In the genomic region with DNA sequence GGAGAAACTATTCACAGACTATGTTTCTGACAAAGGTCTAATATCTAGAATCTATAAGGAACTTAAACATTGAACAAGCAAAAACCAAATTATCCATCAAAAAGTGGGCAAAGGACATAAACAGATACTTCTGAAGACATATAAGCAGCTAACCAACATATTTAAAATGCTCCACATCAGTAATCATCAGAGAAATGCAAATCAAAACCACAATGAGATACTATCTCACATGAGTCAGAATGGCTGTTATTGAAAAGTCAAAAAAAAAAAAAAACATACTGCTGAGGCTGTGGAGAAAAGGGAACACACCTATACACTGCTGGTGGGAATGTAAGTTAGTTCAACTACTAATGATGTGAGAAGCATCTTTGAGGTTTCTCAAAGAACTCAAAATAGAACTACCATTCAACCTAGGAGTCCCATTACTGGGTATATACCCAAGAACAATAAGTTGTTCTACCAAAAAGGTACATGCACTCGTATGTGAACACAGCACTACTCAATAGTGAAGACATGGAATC, we compare ENCODE assay signal across 8 cellular contexts.
DNase-seq lines count a peak whose midpoint lies in the region; ATAC-seq, FAIRE-seq and TF ChIP-seq lines count a peak whose summit lies in the region.

No MANE protein-coding gene starts in this region.

- in situ Hi-C loops in GM23248 (cut with MboI), result no loop called here

- H3K4me1 ChIP-seq in GM23248 (ENCODE audit: insufficient read depth) (peaks cover 12% of the 10 kb centered on the region), endothelial cell of umbilical vein (ENCODE audit: control insufficient read depth, extremely low read depth, insufficient read depth, low read length) (peaks cover 5% of the 10 kb centered on the region)

- H3K4me2 ChIP-seq in GM23248 (ENCODE audit: unreplicated experiment) (peak overlapping the region; percentile 50), endothelial cell of umbilical vein (ENCODE audit: insufficient read depth, low read length) (no peak overlapping the region)

- H3K9me1 ChIP-seq in endothelial cell of umbilical vein (replicated peaks; ENCODE audit: control insufficient read depth, extremely low read depth, insufficient read depth, low read length), result no peaks in the 10 kb centered on the region

- no peak overlapping the region for H3K9ac ChIP-seq in GM23248
- no peak overlapping the region for H3K9ac ChIP-seq in endothelial cell of umbilical vein (replicated peaks; ENCODE audit: extremely low read depth, insufficient read depth, low read length)

- H3K27me3 ChIP-seq in GM23248 (replicated peaks; ENCODE audit: insufficient read depth) (no peaks in the 10 kb centered on the region), endothelial cell of umbilical vein (ENCODE audit: control insufficient read depth in 2 of 2, insufficient read depth in 2 of 2, low read length in 2 of 2) (no peaks in the 10 kb centered on the region)

- 0 out of 2 replicates have a peak, but pooled peaks cover 5% of the 10 kb centered on the region for H3F3A ChIP-seq in GM23248 (ENCODE audit: insufficient read depth)

- TF ChIP-seq POLR2A in endothelial cell of umbilical vein (IDR thresholded peaks at IDR 0.05; ENCODE audit: low read depth, low read length), result no peak

- no peaks in the 10 kb centered on the region for H3K9me3 ChIP-seq in GM23248 (ENCODE audit: low read depth)
- no peaks in the 10 kb centered on the region for H3K9me3 ChIP-seq in endothelial cell of umbilical vein (replicated peaks; ENCODE audit: control insufficient read depth, insufficient read depth, low read length)

- dilution Hi-C loops in endothelial cell of umbilical vein (cut with MboI; ENCODE audit: extremely low pct_ligation_motif_present, low sequenced_read_pairs), result no loop called here

- ATAC-seq in HG03135 (IDR thresholded peaks at IDR 0.05; ENCODE audit: unreplicated experiment), result no peak

- H2AFZ ChIP-seq in GM23248, result no peak overlapping the region
- no peak overlapping the region for H2AFZ ChIP-seq in endothelial cell of umbilical vein (ENCODE audit: low read depth, low read length)

- H3K36me3 ChIP-seq in GM23248 (ENCODE audit: low read depth) (no peaks in the 10 kb centered on the region), endothelial cell of umbilical vein (ENCODE audit: control insufficient read depth in 2 of 2, extremely low read depth in 1 of 2, insufficient read depth in 2 of 2, low read length in 2 of 2) (no peaks in the 10 kb centered on the region)

- WGBS in GM23248 (ENCODE audit: low coverage in 1 of 2, low lambda C conversion rate in 2 of 2, missing lambda C conversion rate in 2 of 2), 2 experiments, result 90 to 96% methylated on average over 1 of the region's 1 CpG

- peak; percentile 15 for FAIRE-seq in endothelial cell of umbilical vein (lab: Jason Lieb, UNC)

- BruUV-seq in endothelial cell of umbilical vein (replicated peaks; lab: Mats Ljungman, UMichigan), result no TSS peak

- intact Hi-C loops in endothelial cell of umbilical vein (cut with micrococcal nuclease), result no loop called here

- H3K27ac ChIP-seq in GM23248, result no peak overlapping the region
- H3K27ac ChIP-seq in endothelial cell of umbilical vein (ENCODE audit: insufficient read depth, low read depth, low read length), result no peak overlapping the region

- no peaks in the 10 kb centered on the region for H3K79me2 ChIP-seq in GM23248 (ENCODE audit: insufficient read depth)
- H3K79me2 ChIP-seq in endothelial cell of umbilical vein (ENCODE audit: control insufficient read depth, insufficient read depth, low read length), result no peaks in the 10 kb centered on the region

- TF ChIP-seq CTCF in endothelial cell of umbilical vein (IDR thresholded peaks at IDR 0.05; ENCODE audit: extremely low read depth in 1 of 2, insufficient read depth in 1 of 2, low read depth in 1 of 2, low read length in 2 of 2), result no peak

- CTCF ChIA-PET in endothelial cell of umbilical vein (lab: Charles Lee), result no interaction called here

- peak; percentile 2 for DNase-seq in AG08395 (ENCODE audit: low spot score)
- peak; percentile 64 for DNase-seq in GM23248
- peak; percentile 7 for DNase-seq in Jurkat, Clone E6-1 (ENCODE audit: low read depth, low spot score)
- DNase-seq in endothelial cell of umbilical vein (ENCODE audit: low read depth, low spot score), result peak; percentile 9
- DNase-seq in NCI-H1105 (lab: John Stamatoyannopoulos, UW), result no peak
- DNase-seq in cerebellar nuclear complex (lab: John Stamatoyannopoulos, UW), result no peak
- no peak for DNase-seq in Ammon's horn (ENCODE audit: low spot score)

- H3K9me2 ChIP-seq in GM23248 (ENCODE audit: insufficient read depth), result no peaks in the 10 kb centered on the region

- H4K20me1 ChIP-seq in GM23248 (ENCODE audit: insufficient read depth) (no peaks in the 10 kb centered on the region), endothelial cell of umbilical vein (replicated peaks; ENCODE audit: control insufficient read depth, extremely low read depth, insufficient read depth, low read length) (no peaks in the 10 kb centered on the region)

- H3K4me3 ChIP-seq in GM23248 (no peak overlapping the region), endothelial cell of umbilical vein (replicated peaks in 1 of 3; ENCODE audit: insufficient read depth in 1 of 3, low read depth in 1 of 3, low read length in 3 of 3) (no peak overlapping the region)
- H3K4me3 ChIP-seq in Jurkat, Clone E6-1 (ENCODE audit: low read length), result no peak overlapping the region

- POLR2A ChIA-PET in endothelial cell of umbilical vein (lab: Charles Lee), result no interaction called here

TF ChIP-seq in endothelial cell of umbilical vein, 7 proteins besides CTCF, POLR2A, EP300 and RAD21:
- TF ChIP-seq GATA2 (IDR thresholded peaks at IDR 0.05; ENCODE audit: insufficient read depth, insufficient read length, low read depth, low read length) (peak; percentile 75), FOS (IDR thresholded peaks at IDR 0.05; ENCODE audit: borderline replicate concordance, insufficient read depth, low read length) (peak; percentile 41), EZH2 (IDR thresholded peaks at IDR 0.05; ENCODE audit: borderline replicate concordance, low read depth, low read length, severe bottlenecking) (no peak), MYC (IDR thresholded peaks at IDR 0.05; ENCODE audit: low read depth, low read length) (no peak)

Comparison
In these comparisons a context has a peak if more than half of its experiments do, and no peak if none do; other contexts are left out.
1. DNase-seq: peak in AG08395 (single experiment), GM23248 (single experiment), Jurkat, Clone E6-1 (single experiment) and endothelial cell of umbilical vein (single experiment); none in NCI-H1105 (single experiment), cerebellar nuclear complex (0 of 2) and Ammon's horn (single experiment).